In genomic region chr4:83413676-83414075, GRCh38 we compare ENCODE assay signal across 20 cellular contexts. TPM values are rescaled to one million over a fixed set of nuclear protein-coding genes. Genes with fewer than 3 reads are reported as not detected.
DNase-seq lines count a peak whose midpoint lies in the region; ATAC-seq, FAIRE-seq and TF ChIP-seq lines count a peak whose summit lies in the region.
"Had no signal": no experiment of that assay in that cellular context is flagged by ENCODE, and none has a peak within 500 bp of the region (broad histone marks: within the 10 kb centered on the region; RNA-seq: fewer than 3 reads in every experiment).

No MANE protein-coding gene starts in this region.

- peak overlapping the region; percentile 21 for H3K27ac Mint-ChIP-seq in stimulated activated naive CD8-positive, alpha-beta T cell treated with anti-CD3 and anti-CD28 coated beads, Interleukin-15, Interleukin-2, amounts not matched to agents 100 ng/mL and 50 ng/mL, for 24 hours
- no peak overlapping the region for H3K27ac Mint-ChIP-seq in activated T-helper 17 cell treated with anti-CD3 and anti-CD28 coated beads, Interleukin-2, amount 50 U/mL, for 72 hours
- H3K27ac Mint-ChIP-seq in CD8-positive, alpha-beta T cell, result no peak overlapping the region

- H3K4me1 Mint-ChIP-seq in stimulated activated naive CD8-positive, alpha-beta T cell treated with anti-CD3 and anti-CD28 coated beads, Interleukin-15, Interleukin-2, amounts not matched to agents 100 ng/mL and 50 ng/mL, for 24 hours (ENCODE audit: low read depth), result no peaks in the 10 kb centered on the region
- no peaks in the 10 kb centered on the region for H3K4me1 Mint-ChIP-seq in activated T-helper 17 cell treated with anti-CD3 and anti-CD28 coated beads, Interleukin-2, amount 50 U/mL, for 72 hours
- no peaks in the 10 kb centered on the region for H3K4me1 Mint-ChIP-seq in CD8-positive, alpha-beta T cell (ENCODE audit: low read depth)

- no peak for FAIRE-seq in RCC 7860 (lab: Jason Lieb, UNC)
- no peak for FAIRE-seq in D721Med (lab: Jason Lieb, UNC)
- FAIRE-seq: H54, HepG2 had no signal

- no peaks in the 10 kb centered on the region for H3K9me3 ChIP-seq in CD8-positive, alpha-beta T cell (ENCODE audit: low read length)
- no peaks in the 10 kb centered on the region for H3K9me3 ChIP-seq in prostate gland

- no peak for TF ChIP-seq CTCF in CD8-positive, alpha-beta T cell (IDR thresholded peaks at IDR 0.05)
- no peak for TF ChIP-seq CTCF in prostate gland (IDR thresholded peaks at IDR 0.05)
- TF ChIP-seq CTCF in D721Med (IDR thresholded peaks at IDR 0.05; ENCODE audit: insufficient read depth, missing control alignments), result no peak

- DNase-seq in stimulated activated naive CD8-positive, alpha-beta T cell treated with anti-CD3 and anti-CD28 coated beads, Interleukin-15, Interleukin-2, amounts not matched to agents 100 U/mL and 50 U/mL, for 24 hours, result no peak
- DNase-seq in myocyte (ENCODE audit: low read depth), result peak; percentile 28
- no peak for DNase-seq in CD8-positive, alpha-beta T cell
- DNase-seq in prostate gland (ENCODE audit: low spot score), result no peak
- DNase-seq in RCC 7860 (ENCODE audit: low spot score), result no peak
- DNase-seq in D721Med (ENCODE audit: insufficient read length, low spot score), result no peak
- DNase-seq: 8988T, AML-193, Calu3, DMS79 treated with DMSO at 0.1 percent for 48 hours, Karpas-422, NCI-H1417, NCI-H2029, NCI-H510A treated with DMSO at 0.1 percent for 48 hours, SIG-M5 had no signal

- no peak for TF ChIP-seq POLR2A in prostate gland (IDR thresholded peaks at IDR 0.05)

- POLR2A ChIA-PET in CD8-positive, alpha-beta T cell (lab: Charles Lee), result no interaction called here

- peaks cover 48% of the 10 kb centered on the region for H3K36me3 Mint-ChIP-seq in stimulated activated naive CD8-positive, alpha-beta T cell treated with anti-CD3 and anti-CD28 coated beads, Interleukin-15, Interleukin-2, amounts not matched to agents 100 ng/mL and 50 ng/mL, for 24 hours (ENCODE audit: low read depth)
- peaks cover 90% of the 10 kb centered on the region for H3K36me3 Mint-ChIP-seq in activated T-helper 17 cell treated with anti-CD3 and anti-CD28 coated beads, Interleukin-2, amount 50 U/mL, for 72 hours (ENCODE audit: low read depth)
- H3K36me3 Mint-ChIP-seq in CD8-positive, alpha-beta T cell, result peaks cover 82% of the 10 kb centered on the region

- no peak overlapping the region for H3K4me3 ChIP-seq in CD8-positive, alpha-beta T cell (ENCODE audit: low read depth, low read length)
- H3K4me3 ChIP-seq in prostate gland, result no peak overlapping the region

- no peak overlapping the region for H3K4me3 Mint-ChIP-seq in stimulated activated naive CD8-positive, alpha-beta T cell treated with anti-CD3 and anti-CD28 coated beads, Interleukin-15, Interleukin-2, amounts not matched to agents 100 ng/mL and 50 ng/mL, for 24 hours
- H3K4me3 Mint-ChIP-seq in activated T-helper 17 cell treated with anti-CD3 and anti-CD28 coated beads, Interleukin-2, amount 50 U/mL, for 72 hours, result no peak overlapping the region
- H3K4me3 Mint-ChIP-seq in CD8-positive, alpha-beta T cell, result no peak overlapping the region

- H3K9me3 Mint-ChIP-seq in stimulated activated naive CD8-positive, alpha-beta T cell treated with anti-CD3 and anti-CD28 coated beads, Interleukin-15, Interleukin-2, amounts not matched to agents 100 ng/mL and 50 ng/mL, for 24 hours, result no peaks in the 10 kb centered on the region
- H3K9me3 Mint-ChIP-seq in activated T-helper 17 cell treated with anti-CD3 and anti-CD28 coated beads, Interleukin-2, amount 50 U/mL, for 72 hours, result no peaks in the 10 kb centered on the region
- H3K9me3 Mint-ChIP-seq in CD8-positive, alpha-beta T cell, result no peaks in the 10 kb centered on the region

- H3K27me3 ChIP-seq in CD8-positive, alpha-beta T cell (ENCODE audit: insufficient read depth, low read length), result no peaks in the 10 kb centered on the region
- H3K27me3 ChIP-seq in prostate gland (replicated peaks; ENCODE audit: insufficient read depth), result no peaks in the 10 kb centered on the region

- no peak for ATAC-seq in stimulated activated naive CD8-positive, alpha-beta T cell treated with anti-CD3 and anti-CD28 coated beads, Interleukin-15, Interleukin-2, amounts not matched to agents 100 U/mL and 50 U/mL, for 24 hours
- peak; percentile 37 for ATAC-seq in activated T-helper 17 cell treated with anti-CD3 and anti-CD28 coated beads, Interleukin-2, amount 50 U/mL, for 72 hours (replicated peaks)
- ATAC-seq in CD8-positive, alpha-beta T cell, result no peak
- ATAC-seq: HepG2, Panc1 had no signal

- peaks cover 19% of the 10 kb centered on the region for H3K36me3 ChIP-seq in CD8-positive, alpha-beta T cell (ENCODE audit: insufficient read depth, low read length)
- no peaks in the 10 kb centered on the region for H3K36me3 ChIP-seq in prostate gland

- no peaks in the 10 kb centered on the region for H3K4me1 ChIP-seq in CD8-positive, alpha-beta T cell (ENCODE audit: insufficient read depth, low read length)
- H3K4me1 ChIP-seq in prostate gland (replicated peaks), result no peaks in the 10 kb centered on the region

- H3K27ac ChIP-seq in CD8-positive, alpha-beta T cell (ENCODE audit: low read depth, low read length), result no peak overlapping the region
- no peak overlapping the region for H3K27ac ChIP-seq in prostate gland

- CTCF ChIA-PET in CD8-positive, alpha-beta T cell (lab: Charles Lee), result interaction anchor here (1.9 kb wide), 1 partner anchor 9 kb away, joined by 5 read pairs; no protein-coding TSS in a partner anchor

- intact Hi-C loops in CD8-positive, alpha-beta T cell (cut with DNase I, micrococcal nuclease), result loop anchor here in 1 of 2 experiments (10.0 kb wide), 1 partner anchor 569 kb away; no protein-coding TSS in a partner anchor
- intact Hi-C loops in prostate gland (cut with DNase I), result no loop called here

- WGBS in prostate gland, result 100% methylated on average over 2 of the region's 2 CpGs

- H3K27me3 Mint-ChIP-seq in stimulated activated naive CD8-positive, alpha-beta T cell treated with anti-CD3 and anti-CD28 coated beads, Interleukin-15, Interleukin-2, amounts not matched to agents 100 ng/mL and 50 ng/mL, for 24 hours, result no peaks in the 10 kb centered on the region
- no peaks in the 10 kb centered on the region for H3K27me3 Mint-ChIP-seq in activated T-helper 17 cell treated with anti-CD3 and anti-CD28 coated beads, Interleukin-2, amount 50 U/mL, for 72 hours
- no peaks in the 10 kb centered on the region for H3K27me3 Mint-ChIP-seq in CD8-positive, alpha-beta T cell (ENCODE audit: low read depth)

RNA-seq across cellular contexts. Expression of gene HELQ, which starts 41.9 kb away (rescaled TPM):
- 10 to 100 TPM; 11.4 to 15.1 TPM for total RNA-seq in activated T-helper 17 cell treated with anti-CD3 and anti-CD28 coated beads, Interleukin-2, amount 50 U/mL, for 72 hours
- total RNA-seq in myocyte, result 12.7 and 14.4 TPM in 2 replicates
- 5.2 TPM for polyA plus RNA-seq in myocyte (2012)
- total RNA-seq in CD8-positive, alpha-beta T cell, result 10 to 100 TPM; 25.6 to 28.0 TPM
- total RNA-seq in prostate gland, result 10 to 100 TPM; 15.5 to 20.9 TPM

RNA-seq across cellular contexts. Expression of gene MRPS18C, which starts 42.2 kb away (rescaled TPM):
- 10 to 100 TPM; 53.1 to 70.8 TPM for total RNA-seq in activated T-helper 17 cell treated with anti-CD3 and anti-CD28 coated beads, Interleukin-2, amount 50 U/mL, for 72 hours
- total RNA-seq in myocyte (18.7 and 25.3 TPM in 2 replicates), prostate gland (10 to 100 TPM; 12.2 to 30.8 TPM)
- polyA plus RNA-seq in myocyte (2012), result 26.5 TPM
- 10 to 100 TPM; 17.7 to 24.1 TPM for total RNA-seq in CD8-positive, alpha-beta T cell
